ENCODE assay signal across 1 cellular context in the genomic region with DNA sequence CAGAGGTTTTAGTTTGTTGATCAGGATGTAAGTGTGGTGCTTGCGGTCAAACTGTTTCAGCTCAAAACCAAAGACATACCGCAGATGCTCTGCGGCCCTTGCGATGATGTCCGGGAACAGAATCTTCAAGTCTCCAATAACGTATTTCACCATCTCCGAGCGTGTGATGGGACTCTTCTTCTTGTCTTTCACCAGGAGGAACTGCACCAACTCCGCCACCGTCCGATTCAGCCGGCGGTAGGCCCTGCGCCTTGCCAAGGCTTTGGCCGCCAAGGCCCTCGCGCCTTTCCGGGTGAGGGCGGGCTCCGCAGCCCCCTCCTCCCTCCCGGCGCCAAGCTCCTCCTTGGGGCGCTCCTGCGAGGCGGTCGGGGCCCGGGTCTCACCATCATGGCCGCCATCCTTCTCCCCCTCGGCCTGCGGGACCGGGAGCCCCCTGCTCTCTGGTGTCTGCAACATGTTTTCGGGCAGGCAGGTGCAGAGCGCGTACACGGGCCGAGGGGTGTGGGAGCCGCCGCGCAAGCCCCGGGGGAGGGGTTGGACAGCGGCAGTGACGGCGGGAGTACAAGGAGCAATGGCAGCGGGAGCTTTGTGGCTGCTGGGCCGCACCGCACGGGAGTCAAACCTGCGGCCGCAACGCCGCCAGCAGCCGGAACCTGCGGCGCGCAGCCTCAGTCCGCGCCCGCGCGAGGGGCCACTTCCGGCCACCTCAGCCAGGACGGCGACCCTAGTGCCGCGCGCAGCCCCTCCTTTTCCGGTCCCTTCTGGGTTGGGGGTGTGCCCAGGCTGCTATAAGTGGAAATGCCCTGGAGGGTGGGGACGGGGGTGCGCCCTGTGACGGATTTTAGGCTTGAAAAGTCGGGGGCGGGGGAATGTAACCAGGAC.
A peak's percentile ranks its signal among the peaks of the same experiment; 100 is the strongest.
TF ChIP-seq lines count a peak whose summit lies in the region.

A gene with protein sequence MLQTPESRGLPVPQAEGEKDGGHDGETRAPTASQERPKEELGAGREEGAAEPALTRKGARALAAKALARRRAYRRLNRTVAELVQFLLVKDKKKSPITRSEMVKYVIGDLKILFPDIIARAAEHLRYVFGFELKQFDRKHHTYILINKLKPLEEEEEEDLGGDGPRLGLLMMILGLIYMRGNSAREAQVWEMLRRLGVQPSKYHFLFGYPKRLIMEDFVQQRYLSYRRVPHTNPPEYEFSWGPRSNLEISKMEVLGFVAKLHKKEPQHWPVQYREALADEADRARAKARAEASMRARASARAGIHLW (minus strand): TSS at position 699 of the 882 bp plus-strand sequence. CDS start 243 bp downstream, at position 456.

TF ChIP-seq in K562, 482 proteins besides CTCF, POLR2A, EP300 and RAD21 (continued from another document and continues in another):
- TF ChIP-seq SPI1 (IDR thresholded peaks at IDR 0.05; ENCODE audit: borderline replicate concordance, low read depth, low read length) (peak; percentile 21; the same call in 1 of the 2 replicates), POLR2AphosphoS2 (IDR thresholded peaks at IDR 0.05; ENCODE audit: low read length) (no peak; the same call in 1 of the 2 replicates), ZNF23 (CRISPR knock-in tag; IDR thresholded peaks at IDR 0.05) (0 out of 2 replicates have a peak, but pooled peaks have one; percentile 22), NR2C2 (CRISPR knock-in tag; IDR thresholded peaks at IDR 0.05) (no peak), NR2C2 (tag; IDR thresholded peaks at IDR 0.05) (peak; percentile 45; the same call in 1 of the 2 replicates), PRDM10 (IDR thresholded peaks at IDR 0.05; ENCODE audit: partially characterized antibody) (peak; percentile 76), CBX3 (IDR thresholded peaks at IDR 0.05; ENCODE audit: borderline replicate concordance in 1 of 2, low read length in 2 of 2) (0 out of 3 replicates have a peak, but pooled peaks of 1 of the 2 experiments have one; percentile 17), ZNF707 (CRISPR knock-in tag; conservative IDR thresholded peaks at IDR 0.05) (no peak), RNF2 (IDR thresholded peaks at IDR 0.05) (0 out of 2 replicates have a peak, but pooled peaks have one; percentile 40), ZNF316 (IDR thresholded peaks at IDR 0.05) (no peak), PKNOX1 (IDR thresholded peaks at IDR 0.05) (no peak), ATF4 (CRISPR knock-in tag; IDR thresholded peaks at IDR 0.05) (no peak), THRAP3 (IDR thresholded peaks at IDR 0.05; ENCODE audit: borderline replicate concordance) (no peak), ZFP30 (CRISPR knock-in tag; IDR thresholded peaks at IDR 0.05; ENCODE audit: borderline replicate concordance) (no peak), YY1 (IDR thresholded peaks at IDR 0.05; ENCODE audit: borderline replicate concordance in 1 of 3, control insufficient read depth in 1 of 3, extremely low read depth in 1 of 3, insufficient read depth in 3 of 3, insufficient read length in 1 of 3, insufficient replicate concordance in 2 of 3, low read depth in 1 of 3, low read length in 2 of 3) (peak in 2 of 3 experiments; percentile 62 to 71), IFI16 (CRISPR knock-in tag; IDR thresholded peaks at IDR 0.05) (no peak), ZNF785 (CRISPR knock-in tag; IDR thresholded peaks at IDR 0.05) (no peak), ZNF24 (IDR thresholded peaks at IDR 0.05) (0 out of 2 replicates have a peak, but pooled peaks have one; percentile 53), THRA (IDR thresholded peaks at IDR 0.05) (no peak), ZNF586 (CRISPR knock-in tag; conservative IDR thresholded peaks at IDR 0.05) (no peak), ELK1 (CRISPR knock-in tag; IDR thresholded peaks at IDR 0.05) (no peak), ELF4 (CRISPR knock-in tag; IDR thresholded peaks at IDR 0.05) (no peak)
- TF ChIP-seq, protein P1, sequence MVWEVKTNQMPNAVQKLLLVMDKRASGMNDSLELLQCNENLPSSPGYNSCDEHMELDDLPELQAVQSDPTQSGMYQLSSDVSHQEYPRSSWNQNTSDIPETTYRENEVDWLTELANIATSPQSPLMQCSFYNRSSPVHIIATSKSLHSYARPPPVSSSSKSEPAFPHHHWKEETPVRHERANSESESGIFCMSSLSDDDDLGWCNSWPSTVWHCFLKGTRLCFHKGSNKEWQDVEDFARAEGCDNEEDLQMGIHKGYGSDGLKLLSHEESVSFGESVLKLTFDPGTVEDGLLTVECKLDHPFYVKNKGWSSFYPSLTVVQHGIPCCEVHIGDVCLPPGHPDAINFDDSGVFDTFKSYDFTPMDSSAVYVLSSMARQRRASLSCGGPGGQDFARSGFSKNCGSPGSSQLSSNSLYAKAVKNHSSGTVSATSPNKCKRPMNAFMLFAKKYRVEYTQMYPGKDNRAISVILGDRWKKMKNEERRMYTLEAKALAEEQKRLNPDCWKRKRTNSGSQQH (CRISPR knock-in tag; IDR thresholded peaks at IDR 0.05): no peak
- TF ChIP-seq, protein P2, sequence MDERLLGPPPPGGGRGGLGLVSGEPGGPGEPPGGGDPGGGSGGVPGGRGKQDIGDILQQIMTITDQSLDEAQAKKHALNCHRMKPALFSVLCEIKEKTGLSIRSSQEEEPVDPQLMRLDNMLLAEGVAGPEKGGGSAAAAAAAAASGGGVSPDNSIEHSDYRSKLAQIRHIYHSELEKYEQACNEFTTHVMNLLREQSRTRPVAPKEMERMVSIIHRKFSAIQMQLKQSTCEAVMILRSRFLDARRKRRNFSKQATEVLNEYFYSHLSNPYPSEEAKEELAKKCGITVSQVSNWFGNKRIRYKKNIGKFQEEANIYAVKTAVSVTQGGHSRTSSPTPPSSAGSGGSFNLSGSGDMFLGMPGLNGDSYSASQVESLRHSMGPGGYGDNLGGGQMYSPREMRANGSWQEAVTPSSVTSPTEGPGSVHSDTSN (CRISPR knock-in tag; IDR thresholded peaks at IDR 0.05; ENCODE audit: low read depth): no peak
- TF ChIP-seq, protein P2 (tag; conservative IDR thresholded peaks at IDR 0.05; ENCODE audit: low read depth): no peak
- TF ChIP-seq, protein P3, sequence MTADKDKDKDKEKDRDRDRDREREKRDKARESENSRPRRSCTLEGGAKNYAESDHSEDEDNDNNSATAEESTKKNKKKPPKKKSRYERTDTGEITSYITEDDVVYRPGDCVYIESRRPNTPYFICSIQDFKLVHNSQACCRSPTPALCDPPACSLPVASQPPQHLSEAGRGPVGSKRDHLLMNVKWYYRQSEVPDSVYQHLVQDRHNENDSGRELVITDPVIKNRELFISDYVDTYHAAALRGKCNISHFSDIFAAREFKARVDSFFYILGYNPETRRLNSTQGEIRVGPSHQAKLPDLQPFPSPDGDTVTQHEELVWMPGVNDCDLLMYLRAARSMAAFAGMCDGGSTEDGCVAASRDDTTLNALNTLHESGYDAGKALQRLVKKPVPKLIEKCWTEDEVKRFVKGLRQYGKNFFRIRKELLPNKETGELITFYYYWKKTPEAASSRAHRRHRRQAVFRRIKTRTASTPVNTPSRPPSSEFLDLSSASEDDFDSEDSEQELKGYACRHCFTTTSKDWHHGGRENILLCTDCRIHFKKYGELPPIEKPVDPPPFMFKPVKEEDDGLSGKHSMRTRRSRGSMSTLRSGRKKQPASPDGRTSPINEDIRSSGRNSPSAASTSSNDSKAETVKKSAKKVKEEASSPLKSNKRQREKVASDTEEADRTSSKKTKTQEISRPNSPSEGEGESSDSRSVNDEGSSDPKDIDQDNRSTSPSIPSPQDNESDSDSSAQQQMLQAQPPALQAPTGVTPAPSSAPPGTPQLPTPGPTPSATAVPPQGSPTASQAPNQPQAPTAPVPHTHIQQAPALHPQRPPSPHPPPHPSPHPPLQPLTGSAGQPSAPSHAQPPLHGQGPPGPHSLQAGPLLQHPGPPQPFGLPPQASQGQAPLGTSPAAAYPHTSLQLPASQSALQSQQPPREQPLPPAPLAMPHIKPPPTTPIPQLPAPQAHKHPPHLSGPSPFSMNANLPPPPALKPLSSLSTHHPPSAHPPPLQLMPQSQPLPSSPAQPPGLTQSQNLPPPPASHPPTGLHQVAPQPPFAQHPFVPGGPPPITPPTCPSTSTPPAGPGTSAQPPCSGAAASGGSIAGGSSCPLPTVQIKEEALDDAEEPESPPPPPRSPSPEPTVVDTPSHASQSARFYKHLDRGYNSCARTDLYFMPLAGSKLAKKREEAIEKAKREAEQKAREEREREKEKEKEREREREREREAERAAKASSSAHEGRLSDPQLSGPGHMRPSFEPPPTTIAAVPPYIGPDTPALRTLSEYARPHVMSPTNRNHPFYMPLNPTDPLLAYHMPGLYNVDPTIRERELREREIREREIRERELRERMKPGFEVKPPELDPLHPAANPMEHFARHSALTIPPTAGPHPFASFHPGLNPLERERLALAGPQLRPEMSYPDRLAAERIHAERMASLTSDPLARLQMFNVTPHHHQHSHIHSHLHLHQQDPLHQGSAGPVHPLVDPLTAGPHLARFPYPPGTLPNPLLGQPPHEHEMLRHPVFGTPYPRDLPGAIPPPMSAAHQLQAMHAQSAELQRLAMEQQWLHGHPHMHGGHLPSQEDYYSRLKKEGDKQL (CRISPR knock-in tag; IDR thresholded peaks at IDR 0.05; ENCODE audit: borderline replicate concordance): 0 out of 2 replicates have a peak, but pooled peaks have one; percentile 24
